Comparison of ENCODE assay signal across 17 cellular contexts in the genomic region with DNA sequence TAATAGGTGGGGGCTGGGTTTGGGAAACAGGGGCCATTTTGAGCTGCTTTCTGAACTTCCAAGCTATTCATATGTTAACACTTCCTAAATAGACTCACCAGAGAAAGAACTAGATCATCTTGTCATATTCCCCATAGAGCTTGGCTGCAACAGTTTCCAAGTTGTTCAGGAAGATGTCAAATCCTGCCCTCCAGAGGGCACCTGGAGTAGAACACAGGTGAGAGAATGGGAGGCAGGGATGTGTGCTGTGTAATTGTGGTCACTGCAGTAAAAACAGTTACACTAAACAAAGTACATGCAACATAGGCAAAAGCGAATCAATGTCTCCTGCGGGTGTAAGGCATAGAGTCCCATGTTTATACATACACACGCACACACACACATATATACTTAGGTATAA. TPM values are rescaled to one million over a fixed set of nuclear protein-coding genes. Genes with fewer than 3 reads are reported as not detected.
"Had no signal": no experiment of that assay in that cellular context is flagged by ENCODE, and none has a peak within 500 bp of the region (broad histone marks: within the 10 kb centered on the region; RNA-seq: fewer than 3 reads in every experiment).

No MANE protein-coding gene starts in this region.

- H3K27me3 ChIP-seq: sigmoid colon, transverse colon had no signal

- H3K36me3 ChIP-seq: left ventricle myocardium inferior, sigmoid colon, transverse colon had no signal

- H3K9me3 ChIP-seq: left ventricle myocardium inferior, sigmoid colon, transverse colon had no signal

- H3K4me1 ChIP-seq: left ventricle myocardium inferior, sigmoid colon, transverse colon had no signal

- H3K4me3 ChIP-seq: left ventricle myocardium inferior, sigmoid colon, transverse colon had no signal

- ATAC-seq: T-helper 17 cell had no signal

- H3K27ac ChIP-seq: epithelial cell of prostate, left ventricle myocardium inferior, sigmoid colon, transverse colon had no signal

- DNase-seq: activated effector memory CD4-positive, alpha-beta T cell treated with Interleukin-2 at 50 U/mL for 16 hours; activated T-cell treated with anti-CD3 and anti-CD28 coated beads, Interleukin-2, amount 50 U/mL, for 1 hour; cortex of kidney; effector CD8-positive, alpha-beta T cell; left ventricle myocardium inferior; nephron progenitor cell; sigmoid colon; stimulated activated CD4-positive, alpha-beta T cell treated with anti-CD3 and anti-CD28 coated beads, Interleukin-12 subunit alpha, Interleukin-12 subunit beta, amount 100 ng/mL, for 4 hours; stimulated activated naive CD4-positive, alpha-beta T cell; substantia nigra; T-helper 17 cell; transverse colon had no signal

- FAIRE-seq: islet of Langerhans had no signal

RNA-seq across cellular contexts. Expression of a gene that starts 34.5 kb away (rescaled TPM):
- total RNA-seq: left ventricle myocardium inferior, mesenteric fat pad, osteoblast, pulmonary artery endothelial cell, sigmoid colon, T-helper 17 cell, transverse colon had no signal
- polyA plus RNA-seq: sigmoid colon had no signal
